In genomic region chr2:37857485-37858196, GRCh38 we compare ENCODE assay signal across 17 cellular contexts.
A peak's percentile ranks its signal among the peaks of the same experiment; 100 is the strongest.
DNase-seq lines count a peak whose midpoint lies in the region; ATAC-seq and TF ChIP-seq lines count a peak whose summit lies in the region.
"Had no signal": no experiment of that assay in that cellular context is flagged by ENCODE, and none has a peak within 500 bp of the region (broad histone marks: within the 10 kb centered on the region; RNA-seq: fewer than 3 reads in every experiment).

No MANE protein-coding gene starts in this region.

- no peak overlapping the region for H3K9ac ChIP-seq in rectal smooth muscle tissue (ENCODE audit: low read length)

- no peak for ATAC-seq in gastroesophageal sphincter
- ATAC-seq in CD8-positive, alpha-beta T cell = no peak
- ATAC-seq: activated naive CD4-positive, alpha-beta T cell treated with anti-CD3 and anti-CD28 coated beads, Interleukin-2, amount 50 U/mL, for 72 hours had no signal

- H3K9me3 Mint-ChIP-seq in CD8-positive, alpha-beta T cell = peaks cover 3% of the 10 kb centered on the region
- no peaks in the 10 kb centered on the region for H3K9me3 Mint-ChIP-seq in endothelial cell (ENCODE audit: unreplicated experiment)
- H3K9me3 Mint-ChIP-seq: activated CD4-positive, alpha-beta T cell treated with anti-CD3 and anti-CD28 coated beads, Interleukin-2, amount 10 ng/mL, durations not matched to agents 24 days and 14 days had no signal

- no peaks in the 10 kb centered on the region for H3K27me3 ChIP-seq in SJSA1 (replicated peaks)
- no peaks in the 10 kb centered on the region for H3K27me3 ChIP-seq in gastroesophageal sphincter
- H3K27me3 ChIP-seq in rectal smooth muscle tissue (ENCODE audit: control insufficient read depth, insufficient read depth, low read length) = no peaks in the 10 kb centered on the region
- H3K27me3 ChIP-seq in CD8-positive, alpha-beta T cell (ENCODE audit: insufficient read depth, low read length) = no peaks in the 10 kb centered on the region
- H3K27me3 ChIP-seq: testis had no signal

- no peak overlapping the region for H3K27ac Mint-ChIP-seq in CD8-positive, alpha-beta T cell
- H3K27ac Mint-ChIP-seq in endothelial cell (ENCODE audit: unreplicated experiment) = no peak overlapping the region
- H3K27ac Mint-ChIP-seq: activated CD4-positive, alpha-beta T cell treated with anti-CD3 and anti-CD28 coated beads, Interleukin-2, amount 10 ng/mL, durations not matched to agents 24 days and 14 days had no signal

- TF ChIP-seq POLR2A in gastroesophageal sphincter (IDR thresholded peaks at IDR 0.05) = no peak

- WGBS in gastroesophageal sphincter (ENCODE audit: low coverage in 1 of 2), 2 donors = 74% methylated on average over 6 to 10 of the region's 10 CpGs

- TF ChIP-seq EP300 in gastroesophageal sphincter (IDR thresholded peaks at IDR 0.05) = no peak

- no peaks in the 10 kb centered on the region for H3K4me1 Mint-ChIP-seq in CD8-positive, alpha-beta T cell (ENCODE audit: low read depth)
- no peaks in the 10 kb centered on the region for H3K4me1 Mint-ChIP-seq in endothelial cell (ENCODE audit: unreplicated experiment)
- H3K4me1 Mint-ChIP-seq: activated CD4-positive, alpha-beta T cell treated with anti-CD3 and anti-CD28 coated beads, Interleukin-2, amount 10 ng/mL, durations not matched to agents 24 days and 14 days had no signal

- H3K27ac ChIP-seq in SJSA1 (peak overlapping the region; percentile 49), gastroesophageal sphincter (peak overlapping the region; percentile 79 to 93 (median 83)), rectal smooth muscle tissue (ENCODE audit: low read depth, low read length) (peak overlapping the region; percentile 95)
- H3K27ac ChIP-seq in CD8-positive, alpha-beta T cell (ENCODE audit: low read depth, low read length) = no peak overlapping the region
- H3K27ac ChIP-seq: C4-2B had no signal

- DNase-seq in GM12864 (ENCODE audit: low read depth) (no peak), SJSA1 (ENCODE audit: low read depth in 1 of 2, low spot score in 2 of 2) (no peak), GF-D8 (lab: John Stamatoyannopoulos, UW) (no peak), endothelial cell (ENCODE audit: low spot score) (no peak)
- no peak for DNase-seq in CD8-positive, alpha-beta T cell
- DNase-seq: activated CD4-positive, alpha-beta T cell treated with anti-CD3 and anti-CD28 coated beads, Interleukin-2, amount 10 ng/mL, durations not matched to agents 24 days and 14 days; activated T-cell treated with anti-CD3 and anti-CD28 coated beads, Interleukin-2, amount 50 U/mL, for 1 hour; effector memory CD4-positive, alpha-beta T cell; NCI-H510A treated with DMSO at 0.1 percent for 48 hours; OCI-M1; stimulated activated CD4-positive, alpha-beta T cell treated with anti-CD3 and anti-CD28 coated beads, Interleukin-2, amount 100 ng/mL, for 48 hours; T1000; testis had no signal

- POLR2A ChIA-PET in CD8-positive, alpha-beta T cell (lab: Charles Lee) = no interaction called here

- H3K36me3 ChIP-seq in SJSA1 (no peaks in the 10 kb centered on the region), gastroesophageal sphincter (no peaks in the 10 kb centered on the region), rectal smooth muscle tissue (ENCODE audit: control insufficient read depth, insufficient read depth, low read length) (no peaks in the 10 kb centered on the region)
- no peaks in the 10 kb centered on the region for H3K36me3 ChIP-seq in CD8-positive, alpha-beta T cell (ENCODE audit: insufficient read depth, low read length)

- CTCF ChIA-PET in CD8-positive, alpha-beta T cell (lab: Charles Lee) = interaction anchor here (1.0 kb wide), 1 partner anchor 26 kb away, joined by 3 read pairs; no protein-coding TSS in a partner anchor

- H3K4me3 ChIP-seq in GM12864 (ENCODE audit: low read depth, low read length) (no peak overlapping the region), SJSA1 (no peak overlapping the region), gastroesophageal sphincter (no peak overlapping the region), rectal smooth muscle tissue (ENCODE audit: low read length) (no peak overlapping the region)
- no peak overlapping the region for H3K4me3 ChIP-seq in CD8-positive, alpha-beta T cell (ENCODE audit: low read depth, low read length)
- H3K4me3 ChIP-seq: testis had no signal

- H3K9me3 ChIP-seq in SJSA1 (replicated peaks) (peaks cover 2% of the 10 kb centered on the region; the same call in 1 of the 2 replicates), gastroesophageal sphincter (peaks cover 0 to 10% (median 1%) of the 10 kb centered on the region in 3 donors)
- no peaks in the 10 kb centered on the region for H3K9me3 ChIP-seq in CD8-positive, alpha-beta T cell (ENCODE audit: low read length)
- H3K9me3 ChIP-seq: testis had no signal

- intact Hi-C loops in CD8-positive, alpha-beta T cell (cut with DNase I, micrococcal nuclease) = no loop called here

- TF ChIP-seq CTCF in GM12864 (IDR thresholded peaks at IDR 0.05; ENCODE audit: low read depth, low read length, missing control alignments) (peak; percentile 1), gastroesophageal sphincter (IDR thresholded peaks at IDR 0.05) (no peak), endothelial cell (IDR thresholded peaks at IDR 0.05; ENCODE audit: unreplicated experiment) (no peak)
- no peak for TF ChIP-seq CTCF in CD8-positive, alpha-beta T cell (IDR thresholded peaks at IDR 0.05)

- H3K4me1 ChIP-seq in SJSA1 (replicated peaks) (peaks cover 16% of the 10 kb centered on the region), gastroesophageal sphincter (peaks cover 4 to 61% (median 22%) of the 10 kb centered on the region in 3 donors), rectal smooth muscle tissue (ENCODE audit: control insufficient read depth, insufficient read depth, low read length) (peaks cover 41% of the 10 kb centered on the region)
- no peaks in the 10 kb centered on the region for H3K4me1 ChIP-seq in CD8-positive, alpha-beta T cell (ENCODE audit: insufficient read depth, low read length)

- H3K27me3 Mint-ChIP-seq in CD8-positive, alpha-beta T cell (ENCODE audit: low read depth) = peaks cover 11% of the 10 kb centered on the region
- peaks cover 4% of the 10 kb centered on the region for H3K27me3 Mint-ChIP-seq in endothelial cell (ENCODE audit: unreplicated experiment)

- H3K36me3 Mint-ChIP-seq in CD8-positive, alpha-beta T cell = no peaks in the 10 kb centered on the region
- no peaks in the 10 kb centered on the region for H3K36me3 Mint-ChIP-seq in endothelial cell (ENCODE audit: low read depth, unreplicated experiment)
- H3K36me3 Mint-ChIP-seq: activated naive CD4-positive, alpha-beta T cell treated with anti-CD3 and anti-CD28 coated beads, Interleukin-2, amount 50 U/mL, for 72 hours had no signal

- H3K4me3 Mint-ChIP-seq in CD8-positive, alpha-beta T cell = no peak overlapping the region
- H3K4me3 Mint-ChIP-seq in endothelial cell (ENCODE audit: unreplicated experiment) = no peak overlapping the region
- H3K4me3 Mint-ChIP-seq: activated CD4-positive, alpha-beta T cell treated with anti-CD3 and anti-CD28 coated beads, Interleukin-2, amount 10 ng/mL, durations not matched to agents 24 days and 14 days had no signal
